Comparison of ENCODE assay signal across 11 cellular contexts in the genomic region with DNA sequence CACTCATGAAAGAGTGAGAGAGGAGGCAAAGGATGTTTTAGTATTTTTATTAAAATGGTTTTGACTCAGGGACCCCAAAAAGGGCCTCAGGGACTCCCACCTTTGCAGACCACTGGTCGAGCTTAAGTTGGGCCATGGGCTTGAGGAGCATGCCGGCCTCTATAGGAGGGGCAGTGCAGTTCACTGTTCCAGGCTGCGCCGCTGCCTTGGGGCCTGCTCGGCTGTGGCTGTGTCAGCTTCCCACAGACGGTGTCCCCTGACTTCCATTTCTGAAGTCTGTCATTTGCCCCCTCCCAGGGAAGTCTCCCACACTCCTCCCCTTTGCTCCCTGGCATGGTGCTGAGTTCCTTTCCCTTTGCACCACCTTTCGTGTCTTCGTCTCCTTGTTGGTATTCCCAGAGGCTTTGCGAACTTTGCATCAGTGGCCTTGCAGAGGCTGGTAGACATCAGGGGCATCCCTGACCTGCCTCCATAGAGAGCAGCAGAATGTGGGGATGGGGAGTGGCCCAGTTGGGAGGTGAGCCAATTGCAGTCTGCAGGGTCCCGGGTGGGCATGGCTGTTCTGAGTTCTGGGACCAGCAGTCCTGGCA.
"Had no signal": no experiment of that assay in that cellular context is flagged by ENCODE, and none has a peak within 500 bp of the region (broad histone marks: within the 10 kb centered on the region; RNA-seq: fewer than 3 reads in every experiment).

No MANE protein-coding gene starts in this region.

- H3K27ac ChIP-seq: foreskin keratinocyte, right lobe of liver, SK-N-MC, WERI-Rb-1 had no signal

- ATAC-seq: foreskin keratinocyte, right lobe of liver, T-cell had no signal

- H3K4me3 ChIP-seq: right lobe of liver, SK-N-MC had no signal

- H3K9me3 ChIP-seq: right lobe of liver had no signal

- H3K4me3 Mint-ChIP-seq: activated naive CD8-positive, alpha-beta T cell treated with anti-CD3 and anti-CD28 coated beads, Interleukin-2, amount 10 ng/mL, durations not matched to agents 7 days and 5 days; T-cell had no signal

- H3K9me3 Mint-ChIP-seq: activated naive CD8-positive, alpha-beta T cell treated with anti-CD3 and anti-CD28 coated beads, Interleukin-2, amount 10 ng/mL, durations not matched to agents 7 days and 5 days; T-cell had no signal

- H3K27ac Mint-ChIP-seq: activated naive CD8-positive, alpha-beta T cell treated with anti-CD3 and anti-CD28 coated beads, Interleukin-2, amount 10 ng/mL, durations not matched to agents 7 days and 5 days; T-cell had no signal

- H3K27me3 Mint-ChIP-seq: activated naive CD8-positive, alpha-beta T cell treated with anti-CD3 and anti-CD28 coated beads, Interleukin-2, amount 10 ng/mL, durations not matched to agents 7 days and 5 days; T-cell had no signal

- H3K27me3 ChIP-seq: foreskin keratinocyte, right lobe of liver had no signal

- DNase-seq: activated CD4-positive, alpha-beta T cell treated with anti-CD3 and anti-CD28 coated beads, Interleukin-2, amount 50 U/mL, for 1 hour; activated gamma-delta T cell; anterior cingulate cortex; foreskin keratinocyte; stimulated activated CD4-positive, alpha-beta T cell treated with anti-CD3 and anti-CD28 coated beads, Interleukin-12 subunit alpha, Interleukin-12 subunit beta, amount 100 ng/mL, for 4 hours; stimulated activated naive CD4-positive, alpha-beta T cell treated with Interleukin-2 at 50 U/mL for 16 hours; T-cell; WERI-Rb-1 had no signal
